In genomic region chr4:85573270-85573669, GRCh38 we compare ENCODE assay signal across 1 cellular context.
TF ChIP-seq lines count a peak whose summit lies in the region.

No MANE protein-coding gene starts in this region.

TF ChIP-seq in K562, 482 proteins besides CTCF, POLR2A, EP300 and RAD21 (continued from another document):
- TF ChIP-seq PRMT5 (CRISPR knock-in tag; IDR thresholded peaks at IDR 0.05) = no peak
- no peak for TF ChIP-seq ZFPM2 (CRISPR knock-in tag; IDR thresholded peaks at IDR 0.05)
- TF ChIP-seq NFE2 (IDR thresholded peaks at IDR 0.05; ENCODE audit: low read depth) = no peak
- no peak for TF ChIP-seq CCAR2 (IDR thresholded peaks at IDR 0.05; ENCODE audit: low read depth, low read length)
- TF ChIP-seq ZNF316 (IDR thresholded peaks at IDR 0.05) = no peak
